Comparison of ENCODE assay signal across 10 cellular contexts in genomic region chr4:183600189-183600685, GRCh38. TPM values are rescaled to one million over a fixed set of nuclear protein-coding genes. Genes with fewer than 3 reads are reported as not detected.
DNase-seq lines count a peak whose midpoint lies in the region; ATAC-seq and TF ChIP-seq lines count a peak whose summit lies in the region.
"Had no signal": no experiment of that assay in that cellular context is flagged by ENCODE, and none has a peak within 500 bp of the region (broad histone marks: within the 10 kb centered on the region; RNA-seq: fewer than 3 reads in every experiment).

No MANE protein-coding gene starts in this region.

- H3K36me3 Mint-ChIP-seq in Caco-2 (ENCODE audit: insufficient read depth, unreplicated experiment): no peaks in the 10 kb centered on the region
- H3K36me3 Mint-ChIP-seq in H9 (ENCODE audit: insufficient read depth in 1 of 3, low read depth in 3 of 3): no peaks in the 10 kb centered on the region

- H3K27ac ChIP-seq in H9 (ENCODE audit: insufficient read length, low read depth, low read length) (no peak overlapping the region), VCaP (no peak overlapping the region)

- H3K9me3 Mint-ChIP-seq in Caco-2 (ENCODE audit: unreplicated experiment) (no peaks in the 10 kb centered on the region), H9 (no peaks in the 10 kb centered on the region; a peak in 1 of 5 replicates)

- no peaks in the 10 kb centered on the region for H4K20me1 ChIP-seq in H9 (ENCODE audit: control insufficient read depth, insufficient read depth, insufficient read length)

- no peak overlapping the region for H3K23ac ChIP-seq in H9 (ENCODE audit: insufficient read length, low read depth, low read length)

- H3K9me3 ChIP-seq in Caco-2 (no peaks in the 10 kb centered on the region), H9 (ENCODE audit: control insufficient read depth, low read depth, low read length) (no peaks in the 10 kb centered on the region)

- H3K4me3 Mint-ChIP-seq in Caco-2 (ENCODE audit: unreplicated experiment): no peak overlapping the region
- H3K4me3 Mint-ChIP-seq in H9: no peak overlapping the region; a peak in 1 of 5 replicates

- H2BK120ac ChIP-seq in H9 (ENCODE audit: low read depth, low read length, poor library complexity, severe bottlenecking): no peak overlapping the region

- H3K9ac ChIP-seq in H9 (ENCODE audit: extremely low read depth, insufficient read length, low read length): no peak overlapping the region

- H4K5ac ChIP-seq in H9 (ENCODE audit: insufficient read length, low read depth, low read length): no peak overlapping the region

- no peaks in the 10 kb centered on the region for H3K23me2 ChIP-seq in H9 (ENCODE audit: insufficient read length, low read depth, low read length, poor library complexity, severe bottlenecking)

- no peak overlapping the region for H4K91ac ChIP-seq in H9 (ENCODE audit: insufficient read length, low read depth, low read length)

- H2BK15ac ChIP-seq in H9 (ENCODE audit: low read depth, low read length): no peak overlapping the region

- no peak overlapping the region for H3K56ac ChIP-seq in H9 (ENCODE audit: insufficient read length, low read depth, low read length)

- no peak overlapping the region for H3T11ph ChIP-seq in H9 (ENCODE audit: low read length)

- TF ChIP-seq CTCF in Caco-2 (IDR thresholded peaks at IDR 0.05; ENCODE audit: insufficient read depth in 1 of 2, low read depth in 1 of 2, low read length in 1 of 2, severe bottlenecking in 1 of 2, unreplicated experiment in 1 of 2) (peak; percentile 36 to 48), H9 (conservative IDR thresholded peaks at IDR 0.05) (peak; percentile 76), VCaP (conservative IDR thresholded peaks at IDR 0.05) (peak; percentile 70)

- no peak overlapping the region for H3K4me3 ChIP-seq in Caco-2 (ENCODE audit: low read depth, low read length)

- CTCF ChIA-PET in Caco-2 (lab: Charles Lee): interaction anchor here (1.0 to 1.4 kb wide), 2 partner anchors 12 to 96 kb away, joined by 3 to 4 read pairs; no protein-coding TSS in a partner anchor

- H3K4me2 ChIP-seq in H9 (ENCODE audit: insufficient read depth, insufficient read length, low read length): no peak overlapping the region

- no peak overlapping the region for H3K14ac ChIP-seq in H9 (ENCODE audit: insufficient read depth, low read length)

- no CpG with 5 or more reads among the region's 3 CpGs for WGBS in H9 (ENCODE audit: extremely low coverage, insufficient read length, low lambda C conversion rate)

- H4K8ac ChIP-seq in H9 (replicated peaks; ENCODE audit: insufficient read length, low read depth, low read length): no peak overlapping the region

- intact Hi-C loops in Caco-2 (cut with micrococcal nuclease; ENCODE audit: unreplicated experiment): no loop called here

- H3K27me3 Mint-ChIP-seq in Caco-2 (ENCODE audit: insufficient read depth, unreplicated experiment) (no peaks in the 10 kb centered on the region), H9 (ENCODE audit: low read depth) (no peaks in the 10 kb centered on the region; the same call in 1 of the 2 replicates)

- no TSS peak for BruUV-seq in Caco-2 (replicated peaks; lab: Mats Ljungman, UMichigan)

- peak in 1 of 2 experiments; percentile 29 for DNase-seq in Caco-2
- peak; percentile 48 for DNase-seq in H9
- DNase-seq in iPS-NIHi11 (ENCODE audit: low spot score): peak; percentile 44
- DNase-seq in activated CD8-positive, alpha-beta memory T cell treated with anti-CD3 and anti-CD28 coated beads for 24 hours: no peak
- DNase-seq in COLO668 (lab: John Stamatoyannopoulos, UW; ENCODE audit: unreplicated experiment): no peak
- no peak for DNase-seq in NOMO-1 treated with DMSO at 0.1 percent for 48 hours (lab: John Stamatoyannopoulos, UW; ENCODE audit: unreplicated experiment)
- DNase-seq: aorta, NCI-H146 had no signal

- H2AFZ ChIP-seq in H9 (ENCODE audit: low read length): no peak overlapping the region

- no peak overlapping the region for H2AK5ac ChIP-seq in H9 (ENCODE audit: insufficient read length, low read length)

- H3K18ac ChIP-seq in H9 (ENCODE audit: insufficient read length, low read depth, low read length): no peak overlapping the region

- H3K4me1 Mint-ChIP-seq in Caco-2 (ENCODE audit: low read depth, unreplicated experiment) (peaks cover 10% of the 10 kb centered on the region), H9 (peaks cover 2 to 6% of the 10 kb centered on the region in 2 experiments)

- H2BK20ac ChIP-seq in H9 (ENCODE audit: low read depth, low read length, poor library complexity, severe bottlenecking): no peak overlapping the region

- H3K36me3 ChIP-seq in Caco-2 (ENCODE audit: control insufficient read depth, insufficient read depth, low read length): no peaks in the 10 kb centered on the region

- H3K79me2 ChIP-seq in H9 (ENCODE audit: insufficient read depth, low read length): no peaks in the 10 kb centered on the region

- no peak for ATAC-seq in GM21390 (IDR thresholded peaks at IDR 0.05; ENCODE audit: unreplicated experiment)

- H3K79me1 ChIP-seq in H9 (ENCODE audit: insufficient read depth, low read depth, low read length, poor library complexity, severe bottlenecking): no peaks in the 10 kb centered on the region

- no peaks in the 10 kb centered on the region for H3K27me3 ChIP-seq in Caco-2 (replicated peaks; ENCODE audit: control insufficient read depth, insufficient read depth, low read length)
- H3K27me3 ChIP-seq in H9 (ENCODE audit: insufficient read depth, low read length): no peaks in the 10 kb centered on the region

- no peak overlapping the region for H2BK5ac ChIP-seq in H9 (ENCODE audit: insufficient read length, low read length)

- no peak overlapping the region for H3K4ac ChIP-seq in H9 (ENCODE audit: low read depth, low read length)

- POLR2A ChIA-PET in Caco-2 (lab: Charles Lee): no interaction called here

- H3K4me1 ChIP-seq in Caco-2 (0 out of 2 replicates have a peak, but pooled peaks cover 3% of the 10 kb centered on the region), H9 (ENCODE audit: insufficient read depth, low read length) (no peaks in the 10 kb centered on the region)

- H3K27ac Mint-ChIP-seq in Caco-2 (ENCODE audit: unreplicated experiment) (no peak overlapping the region), H9 (no peak overlapping the region)

- H2BK12ac ChIP-seq in H9 (ENCODE audit: insufficient read length, low read depth, low read length): no peak overlapping the region

RNA-seq across cellular contexts. Expression of gene RWDD4, which starts 58.7 kb away (rescaled TPM):
- total RNA-seq in Caco-2 (2022) (15.3 and 17.4 TPM in 2 replicates), H9 (2021) (17.8 and 19.3 TPM in 2 replicates)

RNA-seq across cellular contexts. Expression of gene TRAPPC11, which starts 58.9 kb away (rescaled TPM):
- total RNA-seq in Caco-2 (2022) (23.2 and 25.7 TPM in 2 replicates), H9 (2021) (24.1 and 32.2 TPM in 2 replicates)

Comparison
In these comparisons a context has a peak if more than half of its experiments do, and no peak if none do; other contexts are left out.
1. DNase-seq: peak in H9 (single experiment) and iPS-NIHi11 (single experiment); none in activated CD8-positive, alpha-beta memory T cell treated with anti-CD3 and anti-CD28 coated beads for 24 hours (single experiment), COLO668 (single experiment) and NOMO-1 treated with DMSO at 0.1 percent for 48 hours (single experiment).
2. Peak in every context shown above with its lines, with median percentiles within 50 percentile points of each other: CTCF ChIP-seq.